18 cellular contexts compared by ENCODE assay signal in genomic region chr18:23248826-23249225, GRCh38.
DNase-seq lines count a peak whose midpoint lies in the region; ATAC-seq and TF ChIP-seq lines count a peak whose summit lies in the region.
"Had no signal": no experiment of that assay in that cellular context is flagged by ENCODE, and none has a peak within 500 bp of the region (broad histone marks: within the 10 kb centered on the region; RNA-seq: fewer than 3 reads in every experiment).

No MANE protein-coding gene starts in this region.

- TF ChIP-seq POLR2A in suprapubic skin (IDR thresholded peaks at IDR 0.05): no peak

- no peaks in the 10 kb centered on the region for H3K27me3 ChIP-seq in foreskin keratinocyte
- no peaks in the 10 kb centered on the region for H3K27me3 ChIP-seq in suprapubic skin
- H3K27me3 ChIP-seq: BLaER1 had no signal

- H3K4me3 ChIP-seq in suprapubic skin: no peak overlapping the region
- H3K4me3 ChIP-seq in foreskin fibroblast (ENCODE audit: low read depth in 1 of 2, low read length in 2 of 2): no peak overlapping the region
- H3K4me3 ChIP-seq: BLaER1, HAP-1 had no signal

- H3K4me1 ChIP-seq in foreskin keratinocyte (peaks cover 5% of the 10 kb centered on the region), suprapubic skin (peaks cover 14% of the 10 kb centered on the region)
- H3K4me1 ChIP-seq: HAP-1 had no signal

- TF ChIP-seq EP300 in suprapubic skin (IDR thresholded peaks at IDR 0.05): no peak

- no peaks in the 10 kb centered on the region for H3K9me3 Mint-ChIP-seq in activated naive CD4-positive, alpha-beta T cell treated with anti-CD3 and anti-CD28 coated beads, Interleukin-2, amount 50 U/mL, for 72 hours
- H3K9me3 Mint-ChIP-seq: CD4-positive, alpha-beta T cell; CD8-positive, alpha-beta memory T cell had no signal

- H3K27ac Mint-ChIP-seq in activated naive CD4-positive, alpha-beta T cell treated with anti-CD3 and anti-CD28 coated beads, Interleukin-2, amount 50 U/mL, for 72 hours: peak overlapping the region; percentile 50 to 55
- H3K27ac Mint-ChIP-seq: B cell; CD4-positive, alpha-beta T cell had no signal

- TF ChIP-seq CTCF in foreskin keratinocyte (conservative IDR thresholded peaks at IDR 0.05): no peak
- no peak for TF ChIP-seq CTCF in suprapubic skin (IDR thresholded peaks at IDR 0.05)
- no peak for TF ChIP-seq CTCF in foreskin fibroblast (IDR thresholded peaks at IDR 0.05; ENCODE audit: low read depth, low read length)

- peaks cover 33% of the 10 kb centered on the region for H3K36me3 ChIP-seq in suprapubic skin
- H3K36me3 ChIP-seq: HAP-1 had no signal

- no peaks in the 10 kb centered on the region for H3K9me3 ChIP-seq in suprapubic skin
- H3K9me3 ChIP-seq: HAP-1 had no signal

- H3K27ac ChIP-seq in foreskin keratinocyte (peak overlapping the region; percentile 76), suprapubic skin (peak overlapping the region; percentile 57)
- H3K27ac ChIP-seq: 22Rv1 had no signal

- peaks cover 0 to 13% of the 10 kb centered on the region in 2 donors for H3K36me3 Mint-ChIP-seq in activated naive CD4-positive, alpha-beta T cell treated with anti-CD3 and anti-CD28 coated beads, Interleukin-2, amount 50 U/mL, for 72 hours
- H3K36me3 Mint-ChIP-seq: CD14-positive monocyte; CD8-positive, alpha-beta memory T cell had no signal

- DNase-seq in activated naive CD4-positive, alpha-beta T cell treated with anti-CD3 and anti-CD28 coated beads, Interleukin-2, amount 50 U/mL, for 72 hours (ENCODE audit: low spot score in 2 of 2): no peak
- no peak for DNase-seq in activated naive CD4-positive, alpha-beta T cell treated with Interleukin-2 at 50 U/mL for 16 hours
- DNase-seq in foreskin keratinocyte (no peak), suprapubic skin (ENCODE audit: low spot score in 2 of 2) (no peak), foreskin fibroblast (no peak)
- DNase-seq: CD4-positive, alpha-beta T cell; CD8-positive, alpha-beta memory T cell; DMS 273 treated with DMSO at 0.1 percent for 48 hours; DMS79; EL; GDM1; GOT3 had no signal

- no peak for ATAC-seq in activated naive CD4-positive, alpha-beta T cell treated with anti-CD3 and anti-CD28 coated beads, Interleukin-2, amount 50 U/mL, for 72 hours
- ATAC-seq in foreskin keratinocyte: no peak
- ATAC-seq in HG03469 (IDR thresholded peaks at IDR 0.05; ENCODE audit: unreplicated experiment): no peak

- 67% methylated on average over 2 of the region's 2 CpGs for WGBS in suprapubic skin
